In genomic region chr19:3328743-3329142, GRCh38 we compare ENCODE assay signal across 26 cellular contexts.
"Had no signal": no experiment of that assay in that cellular context is flagged by ENCODE, and none has a peak within 500 bp of the region (broad histone marks: within the 10 kb centered on the region; RNA-seq: fewer than 3 reads in every experiment).

No MANE protein-coding gene starts in this region.

- ATAC-seq: effector memory CD8-positive, alpha-beta T cell; esophagus mucosa; gastrocnemius medialis; heart right ventricle; left cardiac atrium; left lung; left ventricle myocardium superior; lower lobe of right lung; mucosa of descending colon had no signal

- H3K4me1 ChIP-seq: gastrocnemius medialis, lower lobe of right lung had no signal

- H3K9me3 ChIP-seq: esophagus squamous epithelium, gastrocnemius medialis, heart right ventricle, left lung, lower lobe of right lung, mucosa of descending colon had no signal

- DNase-seq: effector CD8-positive, alpha-beta T cell; effector memory CD8-positive, alpha-beta T cell; endodermal cell; erythroblast; esophagus squamous epithelium; foreskin fibroblast; foreskin melanocyte; gastrocnemius medialis; glutamatergic neuron; head of caudate nucleus; heart right ventricle; hypothalamus; immature natural killer cell; islet precursor cell; left cardiac atrium; left lung; left ventricle myocardium superior; lower lobe of right lung; mesenchymal stem cell; mucosa of descending colon; naive B cell had no signal

- H3K27ac ChIP-seq: coronary artery, epithelial cell of prostate, esophagus squamous epithelium, gastrocnemius medialis, heart right ventricle, left lung, lower lobe of right lung had no signal

- H3K36me3 ChIP-seq: esophagus squamous epithelium, gastrocnemius medialis, heart right ventricle, left lung, lower lobe of right lung had no signal

- H3K27me3 ChIP-seq: esophagus squamous epithelium, gastrocnemius medialis, heart right ventricle, left lung had no signal

- H3K4me3 ChIP-seq: coronary artery, esophagus squamous epithelium, gastrocnemius medialis, heart right ventricle, left lung, lower lobe of right lung, mucosa of descending colon had no signal

- FAIRE-seq: colon, endometrium had no signal
